20 cellular contexts compared by ENCODE assay signal in genomic region chrX:130253916-130254315, GRCh38. TPM values are rescaled to one million over a fixed set of nuclear protein-coding genes. Genes with fewer than 3 reads are reported as not detected.
DNase-seq lines count a peak whose midpoint lies in the region; ATAC-seq, FAIRE-seq and TF ChIP-seq lines count a peak whose summit lies in the region.
"Had no signal": no experiment of that assay in that cellular context is flagged by ENCODE, and none has a peak within 500 bp of the region (broad histone marks: within the 10 kb centered on the region; RNA-seq: fewer than 3 reads in every experiment).

No MANE protein-coding gene starts in this region.

- H3K4me1 Mint-ChIP-seq in CD4-positive, CD25-positive, alpha-beta regulatory T cell = peaks cover 22 to 36% (median 25%) of the 10 kb centered on the region in 4 donors
- H3K4me1 Mint-ChIP-seq in T-helper 17 cell = peaks cover 19% of the 10 kb centered on the region

- no peaks in the 10 kb centered on the region for H3K9me3 ChIP-seq in CD4-positive, CD25-positive, alpha-beta regulatory T cell (ENCODE audit: control insufficient read depth in 2 of 2, low read length in 2 of 2)
- H3K9me3 ChIP-seq in T-helper 17 cell (ENCODE audit: control insufficient read depth, low read length, poor library complexity, severe bottlenecking) = no peaks in the 10 kb centered on the region
- no peaks in the 10 kb centered on the region for H3K9me3 ChIP-seq in aorta (ENCODE audit: control insufficient read depth, low read length)
- H3K9me3 ChIP-seq: SJCRH30 had no signal

- H3K4me3 Mint-ChIP-seq in CD4-positive, CD25-positive, alpha-beta regulatory T cell = peak overlapping the region; percentile 18 to 74 (median 42)
- H3K4me3 Mint-ChIP-seq in T-helper 17 cell = no peak overlapping the region
- H3K4me3 Mint-ChIP-seq: CD8-positive, alpha-beta T cell; T-cell had no signal

- peak; percentile 85 for FAIRE-seq in GM12891 (lab: Jason Lieb, UNC)
- FAIRE-seq: G401.6, RCC 7860 had no signal

- intact Hi-C loops in aorta (cut with DNase I) (no loop called here), posterior cingulate gyrus (cut with DNase I) (no loop called here)

- H3K4me1 ChIP-seq in CD4-positive, CD25-positive, alpha-beta regulatory T cell (ENCODE audit: control insufficient read depth, insufficient read depth, low read length, poor library complexity, severe bottlenecking) = peaks cover 4% of the 10 kb centered on the region
- no peaks in the 10 kb centered on the region for H3K4me1 ChIP-seq in aorta (ENCODE audit: control insufficient read depth in 1 of 2, insufficient read depth in 2 of 2, low read length in 2 of 2)
- H3K4me1 ChIP-seq: BLaER1 treated with 17β-estradiol and CSF1 and Interleukin-3, amounts not matched to agents 10 nM and 100 nM; SJCRH30 had no signal

- TF ChIP-seq POLR2A in GM12891 (IDR thresholded peaks at IDR 0.05; ENCODE audit: low read depth, low read length) = no peak

- H3K27ac ChIP-seq in CD4-positive, CD25-positive, alpha-beta regulatory T cell (ENCODE audit: insufficient read depth, low read length, poor library complexity, severe bottlenecking) = peak overlapping the region; percentile 51
- no peak overlapping the region for H3K27ac ChIP-seq in aorta (ENCODE audit: low read depth in 1 of 2, low read length in 2 of 2)
- H3K27ac ChIP-seq: BLaER1 treated with 17β-estradiol and CSF1 and Interleukin-3, amounts not matched to agents 10 nM and 100 nM; SJCRH30 had no signal

- DNase-seq in CD4-positive, CD25-positive, alpha-beta regulatory T cell = peak in 2 of 3 donors; percentile 45 to 55
- DNase-seq in GM12891 (ENCODE audit: insufficient read length, low spot score) (no peak), NCI-H146 treated with DMSO at 0.1 percent for 48 hours (lab: John Stamatoyannopoulos, UW; ENCODE audit: unreplicated experiment) (peak; percentile 48), T-helper 17 cell (no peak), aorta (no peak), posterior cingulate gyrus (no peak)
- no peak for DNase-seq in NK-92 treated with Interleukin-12 subunit alpha and Interleukin-12 subunit beta, amount 100 ng/mL, for 24 hours (lab: John Stamatoyannopoulos, UW)
- DNase-seq: CD8-positive, alpha-beta T cell; KG1; NCI-H1092 treated with DMSO at 0.1 percent for 48 hours; NCI-H1694 treated with DMSO at 0.1 percent for 48 hours; NCI-H2081 treated with DMSO at 0.1 percent for 48 hours; NCI-H2227 treated with DMSO at 0.1 percent for 48 hours; SJCRH30; T-cell; T-helper 9 cell had no signal

- H3K27me3 ChIP-seq in CD4-positive, CD25-positive, alpha-beta regulatory T cell (ENCODE audit: control insufficient read depth, insufficient read depth, low read length) = no peaks in the 10 kb centered on the region
- no peaks in the 10 kb centered on the region for H3K27me3 ChIP-seq in aorta (ENCODE audit: control insufficient read depth in 1 of 2, insufficient read depth in 2 of 2, low read length in 1 of 2)
- H3K27me3 ChIP-seq: SJCRH30 had no signal

- peak overlapping the region in 2 of 3 donors; percentile 57 to 82 for H3K27ac Mint-ChIP-seq in CD4-positive, CD25-positive, alpha-beta regulatory T cell
- H3K27ac Mint-ChIP-seq in T-helper 17 cell = peak overlapping the region; percentile 21
- H3K27ac Mint-ChIP-seq: CD8-positive, alpha-beta T cell; T-cell had no signal

- H3K36me3 ChIP-seq in CD4-positive, CD25-positive, alpha-beta regulatory T cell (ENCODE audit: control insufficient read depth, insufficient read depth, low read length) = peaks cover 2% of the 10 kb centered on the region
- no peaks in the 10 kb centered on the region for H3K36me3 ChIP-seq in aorta (ENCODE audit: control insufficient read depth in 1 of 2, insufficient read depth in 2 of 2, low read length in 1 of 2)
- H3K36me3 ChIP-seq: SJCRH30 had no signal

- H3K27me3 Mint-ChIP-seq in CD4-positive, CD25-positive, alpha-beta regulatory T cell = no peaks in the 10 kb centered on the region
- no peaks in the 10 kb centered on the region for H3K27me3 Mint-ChIP-seq in T-helper 17 cell

- H3K9me3 Mint-ChIP-seq in CD4-positive, CD25-positive, alpha-beta regulatory T cell = no peaks in the 10 kb centered on the region
- H3K9me3 Mint-ChIP-seq: CD8-positive, alpha-beta T cell; T-cell had no signal

- ATAC-seq in CD4-positive, CD25-positive, alpha-beta regulatory T cell (ENCODE audit: low read depth in 2 of 2) = no peak
- ATAC-seq in T-helper 17 cell = no peak
- no peak for ATAC-seq in aorta (ENCODE audit: low FRiP score)
- ATAC-seq: CD8-positive, alpha-beta T cell; HepG2; T-cell had no signal

- H3K36me3 Mint-ChIP-seq in CD4-positive, CD25-positive, alpha-beta regulatory T cell = peaks cover 4% of the 10 kb centered on the region
- peaks cover 2% of the 10 kb centered on the region for H3K36me3 Mint-ChIP-seq in T-helper 17 cell (ENCODE audit: low read depth)

- no peak overlapping the region for H3K4me3 ChIP-seq in CD4-positive, CD25-positive, alpha-beta regulatory T cell (ENCODE audit: low read depth, low read length)
- no peak overlapping the region for H3K4me3 ChIP-seq in aorta (ENCODE audit: low read length in 2 of 2)
- H3K4me3 ChIP-seq: BLaER1 treated with 17β-estradiol and CSF1 and Interleukin-3, amounts not matched to agents 10 nM and 100 nM; SJCRH30 had no signal

TF ChIP-seq in GM12891, 5 proteins besides CTCF, POLR2A, EP300 and RAD21:
- TF ChIP-seq TAF1 (IDR thresholded peaks at IDR 0.05; ENCODE audit: low read depth, low read length) = no peak
- TF ChIP-seq SPI1 (IDR thresholded peaks at IDR 0.05; ENCODE audit: low read depth, low read length) = no peak
- no peak for TF ChIP-seq PAX5 (IDR thresholded peaks at IDR 0.05; ENCODE audit: insufficient read depth, low read length, severe bottlenecking)
- no peak for TF ChIP-seq POLR2AphosphoS5 (IDR thresholded peaks at IDR 0.05; ENCODE audit: low read depth, low read length)
- TF ChIP-seq POU2F2 (IDR thresholded peaks at IDR 0.05; ENCODE audit: low read depth, low read length) = no peak

RNA-seq across cellular contexts. Expression of gene ZNF280C, which starts 14.8 kb away (rescaled TPM):
- total RNA-seq in CD4-positive, CD25-positive, alpha-beta regulatory T cell = 8.9 TPM
- 1 to 10 TPM; 3.0 to 5.1 (median 3.7) TPM for polyA plus RNA-seq in CD4-positive, CD25-positive, alpha-beta regulatory T cell
- 0.83 TPM for polyA plus RNA-seq in GM12891 (2012; ENCODE audit: low read depth, missing spikeins)
- total RNA-seq in T-helper 17 cell = 1 to 10 TPM; 5.2 to 5.4 TPM
- total RNA-seq in aorta = 1 to 10 TPM; 5.0 TPM
- polyA plus RNA-seq in aorta = under 1 TPM; 0.75 to 0.97 TPM

Comparison
In these comparisons a context has a peak if more than half of its experiments do, and no peak if none do; other contexts are left out.
1. DNase-seq: peak in CD4-positive, CD25-positive, alpha-beta regulatory T cell (2 of 3) and NCI-H146 treated with DMSO at 0.1 percent for 48 hours (single experiment); none in GM12891 (single experiment), T-helper 17 cell (0 of 3), aorta (0 of 2), posterior cingulate gyrus (0 of 10) and NK-92 treated with Interleukin-12 subunit alpha and Interleukin-12 subunit beta, amount 100 ng/mL, for 24 hours (single experiment).